ENCODE assay signal across 21 cellular contexts in the genomic region with DNA sequence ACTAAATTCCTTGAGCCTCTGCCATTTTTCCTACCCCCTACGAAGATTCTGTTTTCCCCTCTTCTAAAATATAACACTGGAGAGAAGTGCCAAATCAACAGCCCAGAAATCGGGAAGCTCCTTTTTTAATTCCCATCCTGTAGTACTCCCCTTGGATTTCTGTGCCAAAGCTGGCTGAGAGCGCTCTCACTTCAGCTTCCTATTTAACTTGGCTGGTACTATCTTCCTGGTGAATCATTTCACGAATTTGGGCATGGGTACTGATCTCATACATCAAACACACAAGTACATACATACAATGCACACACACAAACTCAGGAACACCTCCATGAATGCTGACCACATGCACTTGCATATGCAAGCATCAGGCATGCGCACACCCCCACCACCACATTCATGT.
"Had no signal": no experiment of that assay in that cellular context is flagged by ENCODE, and none has a peak within 500 bp of the region (broad histone marks: within the 10 kb centered on the region; RNA-seq: fewer than 3 reads in every experiment).

No MANE protein-coding gene starts in this region.

- H2AFZ ChIP-seq: PC-9 had no signal

- H3K4me3 ChIP-seq: PC-9, Peyer's patch, SJSA1, SK-N-MC had no signal

- H3K9me3 ChIP-seq: Peyer's patch, SJSA1 had no signal

- DNase-seq: Karpas-422; KG1; MV-4-11; NCI-H1048; NCI-H1105; NCI-H1417; NCI-H1436 treated with DMSO at 0.1 percent for 48 hours; NCI-H1694; NCI-H187 treated with DMSO at 0.1 percent for 48 hours; NCI-H2029 treated with DMSO at 0.1 percent for 48 hours; NCI-H2227 treated with DMSO at 0.1 percent for 48 hours; NCI-H524 treated with DMSO at 0.1 percent for 48 hours; NCI-H69; NCI-H774; NK-92 treated with Interleukin-12 subunit alpha and Interleukin-12 subunit beta, amount 100 ng/mL, for 24 hours; PC-9; Peyer's patch; Right ventricle myocardium superior; SIG-M5 had no signal

- H3K4me1 ChIP-seq: Peyer's patch had no signal

- H3K4me2 ChIP-seq: PC-9 had no signal

- H3K27me3 ChIP-seq: Peyer's patch, SJSA1 had no signal

- H3K36me3 ChIP-seq: Peyer's patch, SJSA1 had no signal

- H3K27ac ChIP-seq: PC-9, Peyer's patch, SJSA1, SK-N-MC had no signal
